In genomic region chr1:6494627-6495026, GRCh38 we compare ENCODE assay signal across 26 cellular contexts. TPM values are rescaled to one million over a fixed set of nuclear protein-coding genes. Genes with fewer than 3 reads are reported as not detected.
A peak's percentile ranks its signal among the peaks of the same experiment; 100 is the strongest.
DNase-seq lines count a peak whose midpoint lies in the region; ATAC-seq, FAIRE-seq and TF ChIP-seq lines count a peak whose summit lies in the region.
"Had no signal": no experiment of that assay in that cellular context is flagged by ENCODE, and none has a peak within 500 bp of the region (broad histone marks: within the 10 kb centered on the region; RNA-seq: fewer than 3 reads in every experiment).

No MANE protein-coding gene starts in this region.

- H3K4me3 ChIP-seq in BLaER1 (no peak overlapping the region), K562 (no peak overlapping the region), left ventricle myocardium inferior (peak overlapping the region; percentile 79), thyroid gland (replicated peaks in 1 of 3) (no peak overlapping the region), A673 (ENCODE audit: low read depth, low read length, poor library complexity, severe bottlenecking) (no peak overlapping the region)
- no peak overlapping the region for H3K4me3 ChIP-seq in CD8-positive, alpha-beta T cell (ENCODE audit: low read depth, low read length)
- H3K4me3 ChIP-seq: body of pancreas, coronary artery, esophagus muscularis mucosa, Peyer's patch, prostate gland, vagina had no signal

- CTCF ChIA-PET in CD8-positive, alpha-beta T cell (lab: Charles Lee) = interaction anchor here (1.1 to 1.4 kb wide), 2 partner anchors 59 to 152 kb away, joined by 4 read pairs; partner anchors contain the start of gene NOL9
- CTCF ChIA-PET in K562 (lab: Yijun Ruan, JAX; ENCODE audit: low intra/inter-chr PET ratio) = no interaction called here
- CTCF ChIA-PET in A673 (lab: Charles Lee) = no interaction called here

- peak overlapping the region; percentile 10 for H3K27ac Mint-ChIP-seq in CD8-positive, alpha-beta T cell
- no peak overlapping the region for H3K27ac Mint-ChIP-seq in HFFc6
- H3K27ac Mint-ChIP-seq: activated naive CD8-positive, alpha-beta T cell treated with anti-CD3 and anti-CD28 coated beads, Interleukin-2, amount 50 U/mL, for 24 hours; CD14-positive monocyte; endodermal cell; stimulated activated naive CD8-positive, alpha-beta T cell treated with anti-CD3 and anti-CD28 coated beads, Interleukin-15, Interleukin-2, amounts not matched to agents 100 ng/mL and 50 ng/mL, for 24 hours had no signal

- ATAC-seq in CD8-positive, alpha-beta T cell = no peak
- no peak for ATAC-seq in K562
- ATAC-seq: activated naive CD8-positive, alpha-beta T cell treated with anti-CD3 and anti-CD28 coated beads, Interleukin-2, amount 50 U/mL, for 24 hours; body of pancreas; foreskin keratinocyte had no signal

- no peak for FAIRE-seq in K562 (lab: Jason Lieb, UNC)

- H3K36me3 ChIP-seq in BLaER1 (no peaks in the 10 kb centered on the region), K562 (ENCODE audit: control insufficient read depth, insufficient read depth, low read length) (no peaks in the 10 kb centered on the region), left ventricle myocardium inferior (no peaks in the 10 kb centered on the region), thyroid gland (no peaks in the 10 kb centered on the region), A673 (ENCODE audit: insufficient read depth, low read length, poor library complexity, severe bottlenecking) (no peaks in the 10 kb centered on the region)
- no peaks in the 10 kb centered on the region for H3K36me3 ChIP-seq in CD8-positive, alpha-beta T cell (ENCODE audit: insufficient read depth, low read length)
- H3K36me3 ChIP-seq: esophagus muscularis mucosa, neutrophil, Peyer's patch, prostate gland, vagina had no signal

- 0 out of 2 replicates have a peak overlapping the region, but pooled peaks have one; percentile 17 for H3K4me2 ChIP-seq in BLaER1
- no peak overlapping the region for H3K4me2 ChIP-seq in K562 (ENCODE audit: insufficient read depth, low read length)

- no peak for TF ChIP-seq RAD21 in K562 (CRISPR knock-in tag; conservative IDR thresholded peaks at IDR 0.05 in 1 of 2, IDR thresholded peaks at IDR 0.05 in 1 of 2)

- 2% methylated on average over 4 of the region's 4 CpGs for WGBS in K562 (ENCODE audit: insufficient coverage, low coverage, missing lambda C conversion rate)
- 89% methylated on average over 4 of the region's 4 CpGs for WGBS in thyroid gland, 2 donors

- TF ChIP-seq EP300 in K562 (IDR thresholded peaks at IDR 0.05; ENCODE audit: low read length) = no peak

- H3K4me1 Mint-ChIP-seq in CD8-positive, alpha-beta T cell (ENCODE audit: low read depth) = peaks cover 34% of the 10 kb centered on the region
- H3K4me1 Mint-ChIP-seq in HFFc6 (ENCODE audit: low read depth) = peaks cover 23% of the 10 kb centered on the region

- no peaks in the 10 kb centered on the region for H3K9me3 ChIP-seq in BLaER1
- H3K9me3 ChIP-seq in CD8-positive, alpha-beta T cell (ENCODE audit: low read length) = no peaks in the 10 kb centered on the region
- H3K9me3 ChIP-seq in K562 (replicated peaks; ENCODE audit: control insufficient read depth, insufficient read depth, low read depth, low read length) = no peaks in the 10 kb centered on the region
- H3K9me3 ChIP-seq in left ventricle myocardium inferior (replicated peaks) = no peaks in the 10 kb centered on the region
- H3K9me3 ChIP-seq in thyroid gland = no peaks in the 10 kb centered on the region
- H3K9me3 ChIP-seq in A673 (ENCODE audit: low read depth, low read length, poor library complexity, severe bottlenecking) = no peaks in the 10 kb centered on the region
- H3K9me3 ChIP-seq: body of pancreas, esophagus muscularis mucosa, neutrophil, Peyer's patch, prostate gland, vagina had no signal

- no peak overlapping the region for H3K9ac ChIP-seq in BLaER1
- H3K9ac ChIP-seq in K562 (ENCODE audit: insufficient read depth in 1 of 2, low read depth in 2 of 2, low read length in 2 of 2) = peak overlapping the region in 1 of 2 experiments; percentile 32; a peak in 1 of 4 replicates

- POLR2A ChIA-PET in CD8-positive, alpha-beta T cell (lab: Charles Lee) = no interaction called here
- POLR2A ChIA-PET in K562 (lab: Yijun Ruan, JAX) = interaction anchor here (0.6 to 1.6 kb wide), 3 partner anchors 8 to 62 kb away, joined by 3 to 8 read pairs (median 3); no protein-coding TSS in a partner anchor
- POLR2A ChIA-PET in A673 (lab: Charles Lee; ENCODE audit: low non-redundant PET) = no interaction called here

- DNase-seq in CD8-positive, alpha-beta T cell = no peak
- DNase-seq in K562 (ENCODE audit: extremely low read depth in 1 of 4, low spot score in 3 of 4) (no peak), left ventricle myocardium inferior (peak; percentile 59), thyroid gland (no peak), dedifferentiated amniotic fluid mesenchymal stem cell (ENCODE audit: extremely low spot score) (no peak), A673 (ENCODE audit: low spot score) (no peak), HFFc6 (no peak)
- DNase-seq: activated CD4-positive, alpha-beta T cell treated with anti-CD3 and anti-CD28 coated beads for 1 hour; activated CD8-positive, alpha-beta memory T cell treated with anti-CD3 and anti-CD28 coated beads for 24 hours; activated gamma-delta T cell; activated naive CD8-positive, alpha-beta T cell treated with anti-CD3 and anti-CD28 coated beads, Interleukin-2, amount 50 U/mL, for 24 hours; body of pancreas; DMS153; foreskin keratinocyte; NCI-H187 treated with DMSO at 0.1 percent for 48 hours; NCI-H526; Peyer's patch had no signal

- H3K27ac ChIP-seq in BLaER1 = no peak overlapping the region
- no peak overlapping the region for H3K27ac ChIP-seq in CD8-positive, alpha-beta T cell (ENCODE audit: low read depth, low read length)
- no peak overlapping the region for H3K27ac ChIP-seq in K562 (ENCODE audit: extremely low read depth, low read depth, low read length)
- peak overlapping the region; percentile 79 for H3K27ac ChIP-seq in left ventricle myocardium inferior (replicated peaks)
- no peak overlapping the region for H3K27ac ChIP-seq in thyroid gland
- no peak overlapping the region for H3K27ac ChIP-seq in A673 (ENCODE audit: low read depth, low read length, poor library complexity, severe bottlenecking)
- H3K27ac ChIP-seq: body of pancreas, coronary artery, esophagus muscularis mucosa, foreskin keratinocyte, neutrophil, Peyer's patch, prostate gland, vagina had no signal

- H3K4me1 ChIP-seq in BLaER1 = peaks cover 77% of the 10 kb centered on the region
- peaks cover 48% of the 10 kb centered on the region for H3K4me1 ChIP-seq in CD8-positive, alpha-beta T cell (ENCODE audit: insufficient read depth, low read length)
- H3K4me1 ChIP-seq in K562 (replicated peaks in 1 of 2; ENCODE audit: control insufficient read depth in 2 of 2, insufficient read depth in 2 of 2, low read length in 2 of 2) = peaks cover 4 to 43% of the 10 kb centered on the region in 2 experiments; a peak in 2 of 5 replicates
- peaks cover 95% of the 10 kb centered on the region for H3K4me1 ChIP-seq in left ventricle myocardium inferior
- peaks cover 21 to 51% of the 10 kb centered on the region in 2 donors for H3K4me1 ChIP-seq in thyroid gland
- H3K4me1 ChIP-seq in A673 (ENCODE audit: insufficient read depth, low read length, poor library complexity, severe bottlenecking) = peaks cover 14% of the 10 kb centered on the region

- no peak for TF ChIP-seq CTCF in CD8-positive, alpha-beta T cell (IDR thresholded peaks at IDR 0.05)
- TF ChIP-seq CTCF in K562 (IDR thresholded peaks at IDR 0.05 in 2 of 3, conservative IDR thresholded peaks at IDR 0.05 in 1 of 3; ENCODE audit: insufficient read depth in 2 of 3, low read depth in 1 of 3, low read length in 3 of 3) (no peak), left ventricle myocardium inferior (IDR thresholded peaks at IDR 0.05; ENCODE audit: borderline replicate concordance) (no peak), thyroid gland (IDR thresholded peaks at IDR 0.05) (no peak), A673 (conservative IDR thresholded peaks at IDR 0.05; ENCODE audit: low read depth, low read length) (no peak), HFFc6 (IDR thresholded peaks at IDR 0.05) (no peak)

- H3K27me3 ChIP-seq in BLaER1 (peaks cover 5% of the 10 kb centered on the region; the same call in 1 of the 2 replicates), K562 (ENCODE audit: control insufficient read depth in 2 of 2, insufficient read depth in 2 of 2, low read length in 2 of 2) (peaks cover 29 to 68% of the 10 kb centered on the region in 2 experiments; a peak in 4 of 5 replicates), left ventricle myocardium inferior (ENCODE audit: low read depth) (no peaks in the 10 kb centered on the region), thyroid gland (no peaks in the 10 kb centered on the region), A673 (replicated peaks; ENCODE audit: insufficient read depth, low read depth, low read length, poor library complexity) (no peaks in the 10 kb centered on the region)
- no peaks in the 10 kb centered on the region for H3K27me3 ChIP-seq in CD8-positive, alpha-beta T cell (ENCODE audit: insufficient read depth, low read length)
- H3K27me3 ChIP-seq: body of pancreas, foreskin keratinocyte, Peyer's patch, vagina had no signal

- TF ChIP-seq POLR2A in K562 (conservative IDR thresholded peaks at IDR 0.05) (no peak), thyroid gland (IDR thresholded peaks at IDR 0.05) (no peak)

- H3K27me3 Mint-ChIP-seq in CD8-positive, alpha-beta T cell (ENCODE audit: low read depth) = no peaks in the 10 kb centered on the region
- peaks cover 6% of the 10 kb centered on the region for H3K27me3 Mint-ChIP-seq in HFFc6 (ENCODE audit: insufficient read depth)
- H3K27me3 Mint-ChIP-seq: activated naive CD8-positive, alpha-beta T cell treated with anti-CD3 and anti-CD28 coated beads, Interleukin-2, amount 50 U/mL, for 24 hours; stimulated activated naive CD8-positive, alpha-beta T cell treated with anti-CD3 and anti-CD28 coated beads, Interleukin-15, Interleukin-2, amounts not matched to agents 100 ng/mL and 50 ng/mL, for 24 hours had no signal

- BruUV-seq in K562 (replicated peaks; lab: Mats Ljungman, UMichigan) (no TSS peak), A673 (replicated peaks; lab: Mats Ljungman, UMichigan) (no TSS peak)

- H4K20me1 ChIP-seq in BLaER1 (0 out of 2 replicates have a peak, but pooled peaks cover 6% of the 10 kb centered on the region), K562 (replicated peaks; ENCODE audit: control insufficient read depth, insufficient read depth, low read length) (peaks cover 37% of the 10 kb centered on the region)

- no peaks in the 10 kb centered on the region for H3K79me2 ChIP-seq in K562 (ENCODE audit: control insufficient read depth, insufficient read depth, low read length)

- H3K9me3 Mint-ChIP-seq in CD8-positive, alpha-beta T cell = no peaks in the 10 kb centered on the region
- no peaks in the 10 kb centered on the region for H3K9me3 Mint-ChIP-seq in HFFc6
- H3K9me3 Mint-ChIP-seq: activated naive CD8-positive, alpha-beta T cell treated with anti-CD3 and anti-CD28 coated beads, Interleukin-2, amount 50 U/mL, for 24 hours; endodermal cell; stimulated activated naive CD8-positive, alpha-beta T cell treated with anti-CD3 and anti-CD28 coated beads, Interleukin-15, Interleukin-2, amounts not matched to agents 100 ng/mL and 50 ng/mL, for 24 hours had no signal

- in situ Hi-C loops in K562 (cut with MboI) = loop anchor here (10.0 to 25.0 kb wide), 2 partner anchors 140 to 718 kb away; no protein-coding TSS in a partner anchor

- H3K9me1 ChIP-seq in K562 (ENCODE audit: control insufficient read depth, insufficient read depth, low read length) = peaks cover 4% of the 10 kb centered on the region

- H3K36me3 Mint-ChIP-seq in CD8-positive, alpha-beta T cell = no peaks in the 10 kb centered on the region
- no peaks in the 10 kb centered on the region for H3K36me3 Mint-ChIP-seq in HFFc6 (ENCODE audit: low read depth)

- no peak overlapping the region for H3K4me3 Mint-ChIP-seq in CD8-positive, alpha-beta T cell
- H3K4me3 Mint-ChIP-seq in HFFc6 = no peak overlapping the region
- H3K4me3 Mint-ChIP-seq: activated naive CD8-positive, alpha-beta T cell treated with anti-CD3 and anti-CD28 coated beads, Interleukin-2, amount 50 U/mL, for 24 hours; endodermal cell; stimulated activated naive CD8-positive, alpha-beta T cell treated with anti-CD3 and anti-CD28 coated beads, Interleukin-15, Interleukin-2, amounts not matched to agents 100 ng/mL and 50 ng/mL, for 24 hours had no signal

- no peak overlapping the region for H2AFZ ChIP-seq in K562 (ENCODE audit: low read depth, low read length)

- intact Hi-C loops in CD8-positive, alpha-beta T cell (cut with DNase I, micrococcal nuclease) = no loop called here
- intact Hi-C loops in K562 (cut with micrococcal nuclease) (no loop called here), left ventricle myocardium inferior (cut with micrococcal nuclease) (no loop called here), thyroid gland (cut with DNase I) (no loop called here), A673 (cut with micrococcal nuclease; ENCODE audit: unreplicated experiment) (no loop called here)

RNA-seq across cellular contexts. Expression of gene PLEKHG5, which starts 3.2 kb away (rescaled TPM):
- 1 to 10 TPM; 4.0 to 5.0 TPM for total RNA-seq in CD8-positive, alpha-beta T cell
- 0.51 and 2.5 TPM in 2 replicates for total RNA-seq in K562 (2011; cell fraction: chromatin; rRNA removed; ENCODE audit: low replicate concordance)
- total RNA-seq in K562 (2011; cell fraction: nucleolus; rRNA removed) = 1.4 and 1.5 TPM in 2 replicates
- 0.88 and 0.99 TPM in 2 replicates for total RNA-seq in K562 (2011; cell fraction: nucleoplasm; rRNA removed)
- 0.05 and 0.20 TPM in 2 replicates for total RNA-seq in K562 (2014; rRNA removed)
- 0.04 TPM in 1 of 2 replicates, not detected in the other for total RNA-seq in K562 (2014; rRNA removed; fragmentation: Illumina TruSeq; extraction: Trizol)
- total RNA-seq in K562 (2015; rRNA removed; fragmentation: Illumina TruSeq; extraction: Trizol) = not detected in 2 replicates
- total RNA-seq in K562 (2021) = 0.29 TPM in 2 replicates
- 0.11 and 0.16 TPM in 2 replicates for polyA plus RNA-seq in K562 (2011; rRNA removed)
- polyA plus RNA-seq in K562 (2011; cell fraction: cytosol; rRNA removed) = 0.06 and 0.49 TPM in 2 replicates
- polyA plus RNA-seq in K562 (2011; cell fraction: nucleus; rRNA removed) = 0.94 and 1.8 TPM in 2 replicates
- polyA plus RNA-seq in K562 (2012) = 0.04 and 0.07 TPM in 2 replicates
- polyA plus RNA-seq in K562 (2014; fragmentation: Illumina TruSeq; extraction: Trizol) = 0.07 and 0.12 TPM in 2 replicates
- not detected for polyA plus RNA-seq in K562 (2014; fragmentation: Nextera tagmentation; extraction: Ambion mirVana)
- polyA plus RNA-seq in K562 (2014; rRNA removed) = 0.13 and 0.26 TPM in 2 replicates
- polyA minus RNA-seq in K562 (2011; rRNA and poly(A)+ RNA removed) = 0.12 and 0.14 TPM in 2 replicates
- polyA minus RNA-seq in K562 (2011; cell fraction: cytosol; rRNA and poly(A)+ RNA removed) = 0.29 TPM in 1 of 2 replicates, not detected in the other
- polyA minus RNA-seq in K562 (2011; cell fraction: nucleus; rRNA and poly(A)+ RNA removed) = 1.2 TPM in 2 replicates
- total RNA-seq in left ventricle myocardium inferior = 16.2 TPM
- 10 to 100 TPM in 1 of 4 donors, 1 to 10 TPM in 3; 5.8 to 12.0 (median 8.4) TPM for total RNA-seq in thyroid gland
- total RNA-seq in A673 (2021) = 0.86 and 2.3 TPM in 2 replicates
- total RNA-seq in HFFc6 (2021; fragmentation: NEBNext Ultra II Directional; extraction: Animal tissue kit (Norgen Biotek cat#: 25700)) = 1 to 10 TPM; 6.4 to 7.2 (median 6.6) TPM
- polyA plus RNA-seq: CD14-positive monocyte had no signal

RNA-seq across cellular contexts. Expression of gene TNFRSF25, which starts 28.7 kb away (rescaled TPM):
- 100 to 1,000 TPM; 178 to 185 TPM for total RNA-seq in CD8-positive, alpha-beta T cell
- 2.3 TPM in 1 of 2 replicates, not detected in the other for total RNA-seq in K562 (2011; cell fraction: chromatin; rRNA removed; ENCODE audit: low replicate concordance)
- 0.26 and 2.2 TPM in 2 replicates for total RNA-seq in K562 (2011; cell fraction: nucleolus; rRNA removed)
- total RNA-seq in K562 (2011; cell fraction: nucleoplasm; rRNA removed) = 1.2 and 1.6 TPM in 2 replicates
- total RNA-seq in K562 (2014; rRNA removed) (not detected in 2 replicates), K562 (2014; rRNA removed; fragmentation: Illumina TruSeq; extraction: Trizol) (not detected in 2 replicates), K562 (2015; rRNA removed; fragmentation: Illumina TruSeq; extraction: Trizol) (not detected in 2 replicates), K562 (2021) (0.49 and 0.89 TPM in 2 replicates), left ventricle myocardium inferior (12.6 TPM), thyroid gland (10 to 100 TPM in 3 of 4 donors, 1 to 10 TPM in 1; 2.2 to 18.9 (median 10.7) TPM), A673 (2021) (0.97 and 1.5 TPM in 2 replicates)
- polyA plus RNA-seq in K562 (2011; rRNA removed) (0.14 and 0.24 TPM in 2 replicates), K562 (2014; fragmentation: Illumina TruSeq; extraction: Trizol) (not detected in 2 replicates), K562 (2014; fragmentation: Nextera tagmentation; extraction: Ambion mirVana) (not detected), K562 (2014; rRNA removed) (not detected in 2 replicates)
- polyA plus RNA-seq in K562 (2011; cell fraction: cytosol; rRNA removed) = 0.16 and 0.30 TPM in 2 replicates
- 0.90 and 2.6 TPM in 2 replicates for polyA plus RNA-seq in K562 (2011; cell fraction: nucleus; rRNA removed)
- 0.10 and 0.14 TPM in 2 replicates for polyA plus RNA-seq in K562 (2012)
- polyA minus RNA-seq in K562 (2011; rRNA and poly(A)+ RNA removed) = not detected in 2 replicates
- not detected in 2 replicates for polyA minus RNA-seq in K562 (2011; cell fraction: cytosol; rRNA and poly(A)+ RNA removed)
- 0.13 TPM in 1 of 2 replicates, not detected in the other for polyA minus RNA-seq in K562 (2011; cell fraction: nucleus; rRNA and poly(A)+ RNA removed)
- total RNA-seq in HFFc6 (2021; fragmentation: NEBNext Ultra II Directional; extraction: Animal tissue kit (Norgen Biotek cat#: 25700)) = 1 to 10 TPM; 1.8 to 3.2 (median 2.7) TPM

RNA-seq across cellular contexts. Expression of gene NOL9, which starts 59.7 kb away (rescaled TPM):
- 10 to 100 TPM; 67.9 to 71.8 TPM for total RNA-seq in CD8-positive, alpha-beta T cell
- 408 and 415 TPM in 2 replicates for total RNA-seq in K562 (2011; cell fraction: chromatin; rRNA removed; ENCODE audit: low replicate concordance)
- total RNA-seq in K562 (2011; cell fraction: nucleolus; rRNA removed) = 189 and 201 TPM in 2 replicates
- 302 and 309 TPM in 2 replicates for total RNA-seq in K562 (2011; cell fraction: nucleoplasm; rRNA removed)
- total RNA-seq in K562 (2014; rRNA removed) = 47.3 and 58.4 TPM in 2 replicates
- total RNA-seq in K562 (2014; rRNA removed; fragmentation: Illumina TruSeq; extraction: Trizol) = 62.5 and 63.6 TPM in 2 replicates
- total RNA-seq in K562 (2015; rRNA removed; fragmentation: Illumina TruSeq; extraction: Trizol) = 52.8 and 56.5 TPM in 2 replicates
- total RNA-seq in K562 (2021) = 76.5 and 79.3 TPM in 2 replicates
- polyA plus RNA-seq in K562 (2011; rRNA removed) = 52.3 and 52.7 TPM in 2 replicates
- 19.5 and 29.3 TPM in 2 replicates for polyA plus RNA-seq in K562 (2011; cell fraction: cytosol; rRNA removed)
- polyA plus RNA-seq in K562 (2011; cell fraction: nucleus; rRNA removed) = 60.2 and 68.3 TPM in 2 replicates
- 9.6 and 15.3 TPM in 2 replicates for polyA plus RNA-seq in K562 (2012)
- 25.8 and 30.1 TPM in 2 replicates for polyA plus RNA-seq in K562 (2014; fragmentation: Illumina TruSeq; extraction: Trizol)
- polyA plus RNA-seq in K562 (2014; fragmentation: Nextera tagmentation; extraction: Ambion mirVana) = 10 to 100 TPM in 1 of 2 experiments, 1 to 10 TPM in 1; 5.6 to 10.1 TPM
- 35.6 and 40.0 TPM in 2 replicates for polyA plus RNA-seq in K562 (2014; rRNA removed)
- polyA minus RNA-seq in K562 (2011; rRNA and poly(A)+ RNA removed) = 80.8 and 105 TPM in 2 replicates
- 22.9 and 38.4 TPM in 2 replicates for polyA minus RNA-seq in K562 (2011; cell fraction: cytosol; rRNA and poly(A)+ RNA removed)
- 42.3 and 74.4 TPM in 2 replicates for polyA minus RNA-seq in K562 (2011; cell fraction: nucleus; rRNA and poly(A)+ RNA removed)
- 13.4 TPM for total RNA-seq in left ventricle myocardium inferior
- 10 to 100 TPM; 20.1 to 41.6 (median 23.6) TPM for total RNA-seq in thyroid gland
- total RNA-seq in A673 (2021) = 48.5 and 55.6 TPM in 2 replicates
- 10 to 100 TPM; 26.4 to 36.4 (median 33.4) TPM for total RNA-seq in HFFc6 (2021; fragmentation: NEBNext Ultra II Directional; extraction: Animal tissue kit (Norgen Biotek cat#: 25700))

Comparison
In these comparisons a context has a peak if more than half of its experiments do, and no peak if none do; other contexts are left out.
1. RNA of gene TNFRSF25, which starts 28.7 kb away (total RNA-seq): 178 to 185 TPM in CD8-positive, alpha-beta T cell; 12.6 TPM in left ventricle myocardium inferior (single experiment), 2.2 to 18.9 TPM in thyroid gland, 1.8 to 3.2 TPM in HFFc6, 0.97 to 1.5 TPM in A673 and 0.26 to 2.3 TPM in K562; every median in the first group is over 4 times any median in the second.